ENCODE assay signal across 17 cellular contexts in the genomic region with DNA sequence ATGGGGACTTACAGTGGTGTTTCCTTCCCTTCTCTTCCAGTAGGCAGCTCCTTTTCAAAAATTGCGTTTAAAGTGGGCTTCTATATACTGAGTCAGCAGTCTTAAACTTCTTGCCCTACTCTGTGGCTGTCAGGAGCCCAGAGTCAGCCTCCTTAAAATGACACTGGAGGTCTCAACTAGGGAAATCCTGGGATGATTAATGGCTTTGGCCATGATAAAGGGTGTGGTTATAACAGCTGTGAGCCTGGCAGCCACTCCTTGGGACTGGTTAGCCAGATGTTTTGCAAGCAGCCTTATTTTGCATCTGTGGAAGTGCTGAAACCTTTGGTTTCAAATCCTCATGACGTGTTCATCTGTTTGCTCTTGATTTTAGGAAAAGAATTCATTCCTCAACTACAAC. TPM values are rescaled to one million over a fixed set of nuclear protein-coding genes. Genes with fewer than 3 reads are reported as not detected.
DNase-seq lines count a peak whose midpoint lies in the region; ATAC-seq, FAIRE-seq and TF ChIP-seq lines count a peak whose summit lies in the region.
"Had no signal": no experiment of that assay in that cellular context is flagged by ENCODE, and none has a peak within 500 bp of the region (broad histone marks: within the 10 kb centered on the region; RNA-seq: fewer than 3 reads in every experiment).

No MANE protein-coding gene starts in this region.

- H3K36me3 ChIP-seq in HepG2 (replicated peaks in 1 of 2; ENCODE audit: control insufficient read depth in 1 of 2, insufficient read depth in 2 of 2, low read length in 2 of 2) = peaks cover 40 to 86% of the 10 kb centered on the region in 2 experiments
- peaks cover 22 to 80% (median 35%) of the 10 kb centered on the region in 4 donors for H3K36me3 ChIP-seq in right lobe of liver
- H3K36me3 ChIP-seq in lung (ENCODE audit: control insufficient read depth in 2 of 2, insufficient read depth in 2 of 2, low read length in 2 of 2) = peaks cover 44 to 54% of the 10 kb centered on the region in 2 donors
- H3K36me3 ChIP-seq in aorta (ENCODE audit: control insufficient read depth in 1 of 2, insufficient read depth in 2 of 2, low read length in 1 of 2) = peaks cover 7 to 19% of the 10 kb centered on the region in 2 donors
- H3K36me3 ChIP-seq in stomach = peaks cover 62 to 100% (median 94%) of the 10 kb centered on the region in 4 donors

- H3K27ac Mint-ChIP-seq in dendritic cell treated with granulocyte-macrophage colony-stimulating factor and Interleukin-4, amounts not matched to agents 40 ng/mL and 50 ng/mL, for 4 days = peak overlapping the region; percentile 80
- H3K27ac Mint-ChIP-seq: activated CD8-positive, alpha-beta T cell treated with anti-CD3 and anti-CD28 coated beads, Interleukin-2, amount 10 ng/mL, durations not matched to agents 7 days and 5 days; activated naive CD4-positive, alpha-beta T cell treated with anti-CD3 and anti-CD28 coated beads, Interleukin-2, amount 50 U/mL, for 72 hours had no signal

- no peak overlapping the region for H2AFZ ChIP-seq in HepG2 (ENCODE audit: low read length)

- WGBS in HepG2 (ENCODE audit: low lambda C conversion rate) = 95% methylated on average over 2 of the region's 2 CpGs
- 75% methylated on average over 2 of the region's 2 CpGs for WGBS in right lobe of liver (ENCODE audit: insufficient coverage, low coverage, low lambda C conversion rate, missing lambda C conversion rate)
- WGBS in lung, 2 donors = 69 to 78% methylated on average over 2 of the region's 2 CpGs
- 69 to 76% methylated on average over 2 of the region's 2 CpGs for WGBS in aorta, 2 donors
- 68 to 81% (median 77%) methylated on average over 2 of the region's 2 CpGs for WGBS in stomach, 5 donors

- DNase-seq in HepG2 (ENCODE audit: low spot score) (no peak), right lobe of liver (no peak), lung (ENCODE audit: low spot score) (no peak), aorta (no peak), A172 (ENCODE audit: low spot score) (no peak), stomach (no peak)
- DNase-seq: activated CD8-positive, alpha-beta T cell treated with anti-CD3 and anti-CD28 coated beads, Interleukin-2, amount 10 ng/mL, durations not matched to agents 7 days and 5 days; NCI-H1092 treated with DMSO at 0.1 percent for 48 hours had no signal

- peak; percentile 49 for FAIRE-seq in HepG2 (lab: Jason Lieb, UNC)
- FAIRE-seq: H1, RCC 7860 had no signal

- H3K4me1 ChIP-seq in HepG2 (ENCODE audit: insufficient read depth, low read length) (no peaks in the 10 kb centered on the region), right lobe of liver (no peaks in the 10 kb centered on the region), lung (ENCODE audit: control insufficient read depth in 2 of 2, insufficient read depth in 2 of 2, low read length in 2 of 2) (peaks cover 3 to 5% of the 10 kb centered on the region in 2 donors), aorta (ENCODE audit: control insufficient read depth in 1 of 2, insufficient read depth in 2 of 2, low read length in 2 of 2) (no peaks in the 10 kb centered on the region), stomach (peaks cover 16 to 52% (median 37%) of the 10 kb centered on the region in 4 donors)

- no peaks in the 10 kb centered on the region for H4K20me1 ChIP-seq in HepG2 (ENCODE audit: insufficient read depth, low read length)

- H3K9ac ChIP-seq in HepG2 (ENCODE audit: insufficient read depth, low read depth, low read length) = no peak overlapping the region

- no peak for TF ChIP-seq RAD21 in HepG2 (CRISPR knock-in tag; IDR thresholded peaks at IDR 0.05)

- POLR2A ChIA-PET in HepG2 (lab: Yijun Ruan, JAX) = no interaction called here

- peaks cover 31% of the 10 kb centered on the region for H3K4me1 Mint-ChIP-seq in dendritic cell treated with granulocyte-macrophage colony-stimulating factor and Interleukin-4, amounts not matched to agents 40 ng/mL and 50 ng/mL, for 4 days (ENCODE audit: low read depth)

- H3K79me2 ChIP-seq in HepG2 (ENCODE audit: insufficient read depth, low read length) = no peaks in the 10 kb centered on the region

- H3K27ac ChIP-seq in HepG2 (ENCODE audit: extremely low read length, insufficient read depth, low read length) (no peak overlapping the region), right lobe of liver (no peak overlapping the region), lung (ENCODE audit: low read depth in 1 of 2, low read length in 1 of 2) (peak overlapping the region; percentile 2 to 14), aorta (ENCODE audit: low read depth in 1 of 2, low read length in 2 of 2) (no peak overlapping the region), stomach (peak overlapping the region in 1 of 5 donors; percentile 26)

- no TSS peak for BruUV-seq in HepG2 (replicated peaks; lab: Mats Ljungman, UMichigan)

- TF ChIP-seq POLR2A in HepG2 (IDR thresholded peaks at IDR 0.05; ENCODE audit: insufficient read depth in 1 of 2, low read depth in 2 of 2, low read length in 2 of 2) (no peak), right lobe of liver (IDR thresholded peaks at IDR 0.05) (no peak), stomach (IDR thresholded peaks at IDR 0.05) (no peak)

- ATAC-seq in HepG2 (no peak), right lobe of liver (no peak), lung (ENCODE audit: insufficient read depth, low FRiP score) (peak; percentile 27), aorta (ENCODE audit: low FRiP score) (peak; percentile 46), GM19452 (IDR thresholded peaks at IDR 0.05; ENCODE audit: unreplicated experiment) (no peak)
- ATAC-seq: activated CD8-positive, alpha-beta T cell treated with anti-CD3 and anti-CD28 coated beads, Interleukin-2, amount 10 ng/mL, durations not matched to agents 7 days and 5 days; activated naive CD4-positive, alpha-beta T cell treated with anti-CD3 and anti-CD28 coated beads, Interleukin-2, amount 50 U/mL, for 72 hours had no signal

- TF ChIP-seq EP300 in HepG2 (IDR thresholded peaks at IDR 0.05; ENCODE audit: low read depth in 2 of 2, low read length in 2 of 2) (no peak), HepG2 (CRISPR knock-in tag; IDR thresholded peaks at IDR 0.05; ENCODE audit: borderline replicate concordance) (no peak), stomach (IDR thresholded peaks at IDR 0.05) (no peak)

- intact Hi-C loops in HepG2 (cut with micrococcal nuclease; ENCODE audit: unreplicated experiment) (no loop called here), right lobe of liver (cut with DNase I) (no loop called here), aorta (cut with DNase I) (no loop called here), stomach (cut with DNase I; ENCODE audit: low total_unique reads) (no loop called here)
- intact Hi-C loops in dendritic cell treated with granulocyte-macrophage colony-stimulating factor and Interleukin-4, amounts not matched to agents 40 ng/mL and 50 ng/mL, for 4 days (cut with micrococcal nuclease) = no loop called here

- no peaks in the 10 kb centered on the region for H3K9me3 Mint-ChIP-seq in dendritic cell treated with granulocyte-macrophage colony-stimulating factor and Interleukin-4, amounts not matched to agents 40 ng/mL and 50 ng/mL, for 4 days
- H3K9me3 Mint-ChIP-seq: activated naive CD4-positive, alpha-beta T cell treated with anti-CD3 and anti-CD28 coated beads, Interleukin-2, amount 50 U/mL, for 72 hours had no signal

- H3K4me2 ChIP-seq in HepG2 (ENCODE audit: low read depth, low read length) = no peak overlapping the region

- in situ Hi-C loops in HepG2 (cut with HindIII; ENCODE audit: extremely low pct_ligation_motif_present, low pct_unique_long_range_greater_than_20kb) = no loop called here

- H3K36me3 Mint-ChIP-seq in dendritic cell treated with granulocyte-macrophage colony-stimulating factor and Interleukin-4, amounts not matched to agents 40 ng/mL and 50 ng/mL, for 4 days (ENCODE audit: low read depth) = peaks cover 93% of the 10 kb centered on the region

- TF ChIP-seq CTCF in HepG2 (CRISPR knock-in tag; IDR thresholded peaks at IDR 0.05) = no peak
- no peak for TF ChIP-seq CTCF in right lobe of liver (IDR thresholded peaks at IDR 0.05)
- TF ChIP-seq CTCF in lung (IDR thresholded peaks at IDR 0.05; ENCODE audit: control extremely low read depth, extremely low read depth) = no peak
- no peak for TF ChIP-seq CTCF in stomach (IDR thresholded peaks at IDR 0.05)

- H3K4me3 Mint-ChIP-seq in dendritic cell treated with granulocyte-macrophage colony-stimulating factor and Interleukin-4, amounts not matched to agents 40 ng/mL and 50 ng/mL, for 4 days = no peak overlapping the region
- H3K4me3 Mint-ChIP-seq: activated CD8-positive, alpha-beta T cell treated with anti-CD3 and anti-CD28 coated beads, Interleukin-2, amount 10 ng/mL, durations not matched to agents 7 days and 5 days had no signal

- H3K4me3 ChIP-seq in HepG2 (replicated peaks in 1 of 3; ENCODE audit: insufficient read depth in 1 of 3, low read depth in 2 of 3, low read length in 3 of 3) (no peak overlapping the region), right lobe of liver (no peak overlapping the region), lung (no peak overlapping the region), aorta (ENCODE audit: low read length in 2 of 2) (no peak overlapping the region), stomach (no peak overlapping the region)
- H3K4me3 ChIP-seq: coronary artery had no signal

- H3K27me3 ChIP-seq in HepG2 (ENCODE audit: control insufficient read depth in 1 of 2, insufficient read depth in 2 of 2, low read length in 2 of 2) (no peaks in the 10 kb centered on the region), right lobe of liver (no peaks in the 10 kb centered on the region), lung (ENCODE audit: control insufficient read depth, insufficient read depth) (no peaks in the 10 kb centered on the region), aorta (ENCODE audit: control insufficient read depth in 1 of 2, insufficient read depth in 2 of 2, low read length in 1 of 2) (no peaks in the 10 kb centered on the region), stomach (no peaks in the 10 kb centered on the region)

- H3K27me3 Mint-ChIP-seq in dendritic cell treated with granulocyte-macrophage colony-stimulating factor and Interleukin-4, amounts not matched to agents 40 ng/mL and 50 ng/mL, for 4 days = no peaks in the 10 kb centered on the region

- H3K9me3 ChIP-seq in HepG2 (ENCODE audit: low read length) (no peaks in the 10 kb centered on the region), right lobe of liver (no peaks in the 10 kb centered on the region), lung (ENCODE audit: control insufficient read depth in 2 of 2, insufficient read depth in 1 of 2, low read length in 1 of 2) (no peaks in the 10 kb centered on the region), aorta (ENCODE audit: control insufficient read depth, low read length) (no peaks in the 10 kb centered on the region), stomach (no peaks in the 10 kb centered on the region)

- CTCF ChIA-PET in HepG2 (lab: Yijun Ruan, JAX; ENCODE audit: low intra/inter-chr PET ratio, low total read pairs) = no interaction called here

RNA-seq across cellular contexts. Expression of gene TAC4, which starts 25.0 kb away (rescaled TPM):
- total RNA-seq in HepG2 (2016; rRNA removed; fragmentation: Illumina TruSeq; extraction: Trizol) (not detected in 2 replicates), right lobe of liver (not detected), lung (not detected), aorta (not detected), stomach (not detected)
- total RNA-seq in HepG2 (2016; cell fraction: cytosol; rRNA removed; fragmentation: Illumina TruSeq; extraction: Trizol; ENCODE audit: low read depth) = not detected in 2 replicates
- not detected in 2 replicates for total RNA-seq in HepG2 (2016; cell fraction: insoluble cytoplasmic fraction; rRNA removed; fragmentation: Illumina TruSeq; extraction: Trizol)
- total RNA-seq in HepG2 (2016; cell fraction: membrane; rRNA removed; fragmentation: Illumina TruSeq; extraction: Trizol) = not detected in 2 replicates
- total RNA-seq in HepG2 (2016; cell fraction: nucleus; rRNA removed; fragmentation: Illumina TruSeq; extraction: Trizol) = not detected in 2 replicates
- polyA plus RNA-seq in HepG2 (2011; rRNA removed) (not detected in 2 replicates), lung (not detected), aorta (not detected), stomach (not detected)
- not detected in 2 replicates for polyA plus RNA-seq in HepG2 (2011; cell fraction: cytosol; rRNA removed)
- polyA plus RNA-seq in HepG2 (2011; cell fraction: nucleus; rRNA removed) = not detected in 2 replicates
- not detected in 2 replicates for polyA plus RNA-seq in HepG2 (2012)
- not detected in 2 replicates for polyA plus RNA-seq in HepG2 (2016; cell fraction: cytosol; fragmentation: Illumina TruSeq; extraction: Trizol; ENCODE audit: low read depth)
- polyA plus RNA-seq in HepG2 (2016; cell fraction: insoluble cytoplasmic fraction; fragmentation: Illumina TruSeq; extraction: Trizol; ENCODE audit: low read depth) = not detected in 2 replicates
- polyA plus RNA-seq in HepG2 (2016; cell fraction: membrane; fragmentation: Illumina TruSeq; extraction: Trizol; ENCODE audit: low read depth) = not detected in 2 replicates
- polyA plus RNA-seq in HepG2 (2016; cell fraction: nucleus; fragmentation: Illumina TruSeq; extraction: Trizol; ENCODE audit: insufficient read depth, low read depth) = not detected in 2 replicates
- polyA minus RNA-seq in HepG2 (2011; rRNA and poly(A)+ RNA removed; ENCODE audit: low replicate concordance) = not detected in 2 replicates
- not detected in 2 replicates for polyA minus RNA-seq in HepG2 (2011; cell fraction: cytosol; rRNA and poly(A)+ RNA removed)
- not detected in 2 replicates for polyA minus RNA-seq in HepG2 (2011; cell fraction: nucleus; rRNA and poly(A)+ RNA removed)
- not detected in 2 replicates for total RNA-seq in A172 (2014; rRNA removed; shearing (Covaris generic))
- total RNA-seq: activated CD8-positive, alpha-beta T cell treated with anti-CD3 and anti-CD28 coated beads, Interleukin-2, amount 10 ng/mL, durations not matched to agents 7 days and 5 days; activated naive CD4-positive, alpha-beta T cell treated with anti-CD3 and anti-CD28 coated beads, Interleukin-2, amount 50 U/mL, for 72 hours; Daoy; H1; NCI-H460 had no signal
- polyA plus RNA-seq: urinary bladder had no signal

RNA-seq across cellular contexts. Expression of gene KAT7, which starts 34.3 kb away (rescaled TPM):
- total RNA-seq in HepG2 (2016; rRNA removed; fragmentation: Illumina TruSeq; extraction: Trizol) (39.2 and 43.8 TPM in 2 replicates), right lobe of liver (10 to 100 TPM; 10.8 to 21.3 (median 15.2) TPM), lung (10 to 100 TPM; 59.0 to 87.5 TPM), aorta (10 to 100 TPM; 60.8 to 63.9 TPM), stomach (10 to 100 TPM in 4 of 5 donors, 1 to 10 TPM in 1; 9.3 to 92.4 (median 31.2) TPM)
- 7.5 and 9.1 TPM in 2 replicates for total RNA-seq in HepG2 (2016; cell fraction: cytosol; rRNA removed; fragmentation: Illumina TruSeq; extraction: Trizol; ENCODE audit: low read depth)
- total RNA-seq in HepG2 (2016; cell fraction: insoluble cytoplasmic fraction; rRNA removed; fragmentation: Illumina TruSeq; extraction: Trizol) = 38.8 and 41.1 TPM in 2 replicates
- 14.7 and 17.3 TPM in 2 replicates for total RNA-seq in HepG2 (2016; cell fraction: membrane; rRNA removed; fragmentation: Illumina TruSeq; extraction: Trizol)
- total RNA-seq in HepG2 (2016; cell fraction: nucleus; rRNA removed; fragmentation: Illumina TruSeq; extraction: Trizol) = 47.4 and 58.4 TPM in 2 replicates
- polyA plus RNA-seq in HepG2 (2011; rRNA removed) (17.2 and 21.2 TPM in 2 replicates), lung (10 to 100 TPM in 1 of 2 donors, 1 to 10 TPM in 1; 8.7 to 12.4 TPM), aorta (10 to 100 TPM in 1 of 2 donors, 1 to 10 TPM in 1; 6.1 to 17.4 TPM), stomach (10 to 100 TPM in 1 of 3 donors, 1 to 10 TPM in 2; 5.0 to 12.7 (median 9.0) TPM)
- 11.2 and 13.2 TPM in 2 replicates for polyA plus RNA-seq in HepG2 (2011; cell fraction: cytosol; rRNA removed)
- 21.2 and 24.5 TPM in 2 replicates for polyA plus RNA-seq in HepG2 (2011; cell fraction: nucleus; rRNA removed)
- polyA plus RNA-seq in HepG2 (2012) = 16.5 and 22.9 TPM in 2 replicates
- polyA plus RNA-seq in HepG2 (2016; cell fraction: cytosol; fragmentation: Illumina TruSeq; extraction: Trizol; ENCODE audit: low read depth) = 1.2 and 1.6 TPM in 2 replicates
- 35.8 and 38.8 TPM in 2 replicates for polyA plus RNA-seq in HepG2 (2016; cell fraction: insoluble cytoplasmic fraction; fragmentation: Illumina TruSeq; extraction: Trizol; ENCODE audit: low read depth)
- polyA plus RNA-seq in HepG2 (2016; cell fraction: membrane; fragmentation: Illumina TruSeq; extraction: Trizol; ENCODE audit: low read depth) = 5.3 and 5.7 TPM in 2 replicates
- polyA plus RNA-seq in HepG2 (2016; cell fraction: nucleus; fragmentation: Illumina TruSeq; extraction: Trizol; ENCODE audit: insufficient read depth, low read depth) = 32.7 and 33.9 TPM in 2 replicates
- polyA minus RNA-seq in HepG2 (2011; rRNA and poly(A)+ RNA removed; ENCODE audit: low replicate concordance) = 35.4 and 40.6 TPM in 2 replicates
- 20.4 and 21.7 TPM in 2 replicates for polyA minus RNA-seq in HepG2 (2011; cell fraction: cytosol; rRNA and poly(A)+ RNA removed)
- polyA minus RNA-seq in HepG2 (2011; cell fraction: nucleus; rRNA and poly(A)+ RNA removed) = 84.9 and 89.1 TPM in 2 replicates
- 30.3 and 33.4 TPM in 2 replicates for total RNA-seq in A172 (2014; rRNA removed; shearing (Covaris generic))

RNA-seq across cellular contexts. Expression of gene FAM117A, which starts 58.9 kb away (rescaled TPM):
- total RNA-seq in HepG2 (2016; rRNA removed; fragmentation: Illumina TruSeq; extraction: Trizol) (12.1 and 12.3 TPM in 2 replicates), right lobe of liver (1 to 10 TPM; 4.4 to 7.3 (median 5.9) TPM), lung (10 to 100 TPM; 17.3 to 20.9 TPM), aorta (10 to 100 TPM; 16.9 to 17.2 TPM), stomach (10 to 100 TPM in 2 of 5 donors, 1 to 10 TPM in 2, under 1 TPM in 1; 0.58 to 39.7 (median 6.7) TPM)
- total RNA-seq in HepG2 (2016; cell fraction: cytosol; rRNA removed; fragmentation: Illumina TruSeq; extraction: Trizol; ENCODE audit: low read depth) = 10.9 and 12.0 TPM in 2 replicates
- 9.9 and 12.6 TPM in 2 replicates for total RNA-seq in HepG2 (2016; cell fraction: insoluble cytoplasmic fraction; rRNA removed; fragmentation: Illumina TruSeq; extraction: Trizol)
- total RNA-seq in HepG2 (2016; cell fraction: membrane; rRNA removed; fragmentation: Illumina TruSeq; extraction: Trizol) = 21.3 and 21.9 TPM in 2 replicates
- total RNA-seq in HepG2 (2016; cell fraction: nucleus; rRNA removed; fragmentation: Illumina TruSeq; extraction: Trizol) = 8.1 and 8.9 TPM in 2 replicates
- polyA plus RNA-seq in HepG2 (2011; rRNA removed) (19.8 and 22.0 TPM in 2 replicates), lung (1 to 10 TPM; 8.6 to 9.6 TPM), aorta (10 to 100 TPM in 1 of 2 donors, 1 to 10 TPM in 1; 9.4 to 15.3 TPM), stomach (1 to 10 TPM; 5.3 to 7.0 (median 5.6) TPM)
- 11.4 and 15.9 TPM in 2 replicates for polyA plus RNA-seq in HepG2 (2011; cell fraction: cytosol; rRNA removed)
- polyA plus RNA-seq in HepG2 (2011; cell fraction: nucleus; rRNA removed) = 17.2 and 20.5 TPM in 2 replicates
- polyA plus RNA-seq in HepG2 (2012) = 11.3 and 12.2 TPM in 2 replicates
- 19.0 and 20.2 TPM in 2 replicates for polyA plus RNA-seq in HepG2 (2016; cell fraction: cytosol; fragmentation: Illumina TruSeq; extraction: Trizol; ENCODE audit: low read depth)
- polyA plus RNA-seq in HepG2 (2016; cell fraction: insoluble cytoplasmic fraction; fragmentation: Illumina TruSeq; extraction: Trizol; ENCODE audit: low read depth) = 19.2 and 23.6 TPM in 2 replicates
- 28.9 and 33.3 TPM in 2 replicates for polyA plus RNA-seq in HepG2 (2016; cell fraction: membrane; fragmentation: Illumina TruSeq; extraction: Trizol; ENCODE audit: low read depth)
- 20.1 and 22.1 TPM in 2 replicates for polyA plus RNA-seq in HepG2 (2016; cell fraction: nucleus; fragmentation: Illumina TruSeq; extraction: Trizol; ENCODE audit: insufficient read depth, low read depth)
- polyA minus RNA-seq in HepG2 (2011; rRNA and poly(A)+ RNA removed; ENCODE audit: low replicate concordance) = 32.1 TPM in 1 of 2 replicates, not detected in the other
- polyA minus RNA-seq in HepG2 (2011; cell fraction: cytosol; rRNA and poly(A)+ RNA removed) = 6.7 and 8.0 TPM in 2 replicates
- 7.9 and 8.7 TPM in 2 replicates for polyA minus RNA-seq in HepG2 (2011; cell fraction: nucleus; rRNA and poly(A)+ RNA removed)
- total RNA-seq in A172 (2014; rRNA removed; shearing (Covaris generic)) = 4.6 and 12.0 TPM in 2 replicates

Comparison
In these comparisons a context has a peak if more than half of its experiments do, and no peak if none do; other contexts are left out.
1. ATAC-seq: peak in lung (single experiment) and aorta (single experiment); none in HepG2 (single experiment), right lobe of liver (0 of 4) and GM19452 (single experiment).
2. H3K27ac ChIP-seq: peak in lung (2 of 2); none in HepG2 (single experiment), right lobe of liver (0 of 3) and aorta (0 of 2).